ENCODE assay signal across 8 cellular contexts in the genomic region with DNA sequence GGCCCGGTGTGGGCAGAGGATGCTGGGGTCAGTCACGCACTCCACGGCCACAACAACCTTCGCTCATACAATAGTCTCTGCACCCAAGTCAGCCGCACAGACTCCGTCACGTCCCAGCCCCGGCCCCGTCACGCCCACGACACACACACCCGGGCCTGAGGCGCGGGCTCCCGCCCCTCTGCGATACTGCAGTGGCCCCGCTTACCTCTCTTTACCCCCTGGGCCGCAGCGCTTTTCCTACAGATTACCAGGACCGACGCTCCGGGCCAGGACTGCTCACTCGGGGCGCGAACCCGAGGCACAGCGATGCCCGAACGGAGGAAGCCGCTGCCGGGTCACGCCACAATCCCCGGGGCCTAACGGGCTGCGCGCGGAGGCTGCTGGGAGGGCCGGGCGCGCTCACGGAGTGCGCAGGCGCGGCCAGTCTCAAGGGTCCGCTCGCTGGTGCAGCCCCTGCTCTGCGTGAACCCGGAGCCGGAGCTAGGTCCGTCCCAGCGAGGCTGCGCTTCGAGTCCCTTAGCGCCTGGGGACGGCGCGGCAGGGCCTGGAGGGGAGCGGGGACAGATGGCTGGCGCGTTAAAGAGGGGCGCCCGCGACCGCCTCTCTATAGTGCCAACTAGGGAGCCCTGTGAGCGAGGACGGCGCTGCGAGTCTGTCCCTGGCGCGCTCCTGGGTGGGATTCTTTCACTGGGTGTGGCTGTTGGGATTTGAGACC. TPM values are rescaled to one million over a fixed set of nuclear protein-coding genes. Genes with fewer than 3 reads are reported as not detected.
DNase-seq lines count a peak whose midpoint lies in the region; ATAC-seq and TF ChIP-seq lines count a peak whose summit lies in the region.

A gene (minus strand): TSS at position 358 of the 715 bp plus-strand sequence. CDS start 8,855 bp downstream, outside the sequence.

- peak within 1 kb of the TSS; percentile 98 for H2AFZ ChIP-seq in osteoblast (ENCODE audit: low read length)

- H3K9me3 Mint-ChIP-seq in activated naive CD4-positive, alpha-beta T cell treated with anti-CD3 and anti-CD28 coated beads, Interleukin-2, amount 10 ng/mL, durations not matched to agents 7 days and 5 days: peaks cover 36% of the 10 kb centered on the region
- peaks cover 17% of the 10 kb centered on the region for H3K9me3 Mint-ChIP-seq in glutamatergic neuron (ENCODE audit: unreplicated experiment)

- peaks cover 6% of the 10 kb centered on the region for H3K4me1 ChIP-seq in osteoblast (ENCODE audit: insufficient read depth, low read length)

- CTCF ChIA-PET in activated naive CD4-positive, alpha-beta T cell treated with anti-CD3 and anti-CD28 coated beads, Interleukin-2, amount 10 ng/mL, durations not matched to agents 7 days and 5 days (lab: Charles Lee): no interaction called here

- H3K27ac Mint-ChIP-seq in activated naive CD4-positive, alpha-beta T cell treated with anti-CD3 and anti-CD28 coated beads, Interleukin-2, amount 10 ng/mL, durations not matched to agents 7 days and 5 days: peak within 1 kb of the TSS; percentile 93
- peak within 1 kb of the TSS; percentile 94 for H3K27ac Mint-ChIP-seq in glutamatergic neuron (ENCODE audit: unreplicated experiment)

- H3K36me3 ChIP-seq in osteoblast (ENCODE audit: insufficient read depth, low read length): peaks cover 10% of the 10 kb centered on the region

- peak within 1 kb of the TSS; percentile 92 for H3K4me2 ChIP-seq in osteoblast (ENCODE audit: insufficient read depth, low read length)

- H3K4me3 Mint-ChIP-seq in activated naive CD4-positive, alpha-beta T cell treated with anti-CD3 and anti-CD28 coated beads, Interleukin-2, amount 10 ng/mL, durations not matched to agents 7 days and 5 days: peak within 1 kb of the TSS; percentile 86
- H3K4me3 Mint-ChIP-seq in glutamatergic neuron (ENCODE audit: unreplicated experiment): peak within 1 kb of the TSS; percentile 95

- peaks cover 34% of the 10 kb centered on the region for H3K36me3 Mint-ChIP-seq in activated naive CD4-positive, alpha-beta T cell treated with anti-CD3 and anti-CD28 coated beads, Interleukin-2, amount 10 ng/mL, durations not matched to agents 7 days and 5 days
- H3K36me3 Mint-ChIP-seq in glutamatergic neuron (ENCODE audit: unreplicated experiment): peaks cover 10% of the 10 kb centered on the region

- H3K27ac ChIP-seq in osteoblast (ENCODE audit: low read depth, low read length): peak within 1 kb of the TSS; percentile 90
- H3K27ac ChIP-seq in temporal lobe (ENCODE audit: low read depth, low read length): peak within 1 kb of the TSS; percentile 80

- peak within 1 kb of the TSS; percentile 90 for H3K4me3 ChIP-seq in osteoblast (ENCODE audit: insufficient read depth, low read length)

- no peaks in the 10 kb centered on the region for H3K27me3 ChIP-seq in osteoblast (ENCODE audit: insufficient read depth, low read length)

- TF ChIP-seq CTCF in glutamatergic neuron (IDR thresholded peaks at IDR 0.05; ENCODE audit: partially characterized antibody, unreplicated experiment): no peak
- TF ChIP-seq CTCF in osteoblast (IDR thresholded peaks at IDR 0.05; ENCODE audit: extremely low read depth, low read depth, low read length): no peak

- peaks cover 20% of the 10 kb centered on the region for H3K27me3 Mint-ChIP-seq in activated naive CD4-positive, alpha-beta T cell treated with anti-CD3 and anti-CD28 coated beads, Interleukin-2, amount 10 ng/mL, durations not matched to agents 7 days and 5 days
- peaks cover 10% of the 10 kb centered on the region for H3K27me3 Mint-ChIP-seq in glutamatergic neuron (ENCODE audit: unreplicated experiment)

- H3K79me2 ChIP-seq in osteoblast (ENCODE audit: insufficient read depth, low read length): peaks cover 35% of the 10 kb centered on the region

- peak in 13 of 14 donors; percentile 27 to 89 (median 72) for DNase-seq in C1 segment of cervical spinal cord (lab: John Stamatoyannopoulos, UW)
- DNase-seq in HuH-7.5 (ENCODE audit: low spot score): peak; percentile 91
- peak; percentile 80 for DNase-seq in activated naive CD4-positive, alpha-beta T cell treated with anti-CD3 and anti-CD28 coated beads, Interleukin-2, amount 10 ng/mL, durations not matched to agents 7 days and 5 days
- peak; percentile 95 for DNase-seq in glutamatergic neuron
- peak; percentile 98 for DNase-seq in osteoblast (ENCODE audit: insufficient read length, low spot score, missing footprints)

- peak; percentile 61 for ATAC-seq in GM19455 (IDR thresholded peaks at IDR 0.05; ENCODE audit: unreplicated experiment)

- H4K20me1 ChIP-seq in osteoblast (ENCODE audit: insufficient read depth, low read length): peaks cover 3% of the 10 kb centered on the region

- H3K4me1 Mint-ChIP-seq in activated naive CD4-positive, alpha-beta T cell treated with anti-CD3 and anti-CD28 coated beads, Interleukin-2, amount 10 ng/mL, durations not matched to agents 7 days and 5 days: peaks cover 25% of the 10 kb centered on the region
- H3K4me1 Mint-ChIP-seq in glutamatergic neuron (ENCODE audit: low read depth, unreplicated experiment): peaks cover 1% of the 10 kb centered on the region

- H3K9me3 ChIP-seq in osteoblast (ENCODE audit: low read depth, low read length): no peaks in the 10 kb centered on the region

- TF ChIP-seq POLR2A in Raji (IDR thresholded peaks at IDR 0.05; ENCODE audit: insufficient read depth, low read depth, low read length): peak; percentile 45; the same call in 1 of the 2 replicates

RNA-seq across cellular contexts. Expression of the gene that starts here (rescaled TPM):
- 16.1 TPM for total RNA-seq in glutamatergic neuron (ENCODE audit: unreplicated experiment)
- total RNA-seq in osteoblast: 9.0 and 10.3 TPM in 2 replicates
- total RNA-seq in temporal lobe: 35.4 TPM

Comparison
In these comparisons a context has a peak if more than half of its experiments do, and no peak if none do; other contexts are left out.
1. Peak in every context shown above with its lines: DNase-seq, ATAC-seq, H3K4me3 ChIP-seq and H3K27ac ChIP-seq.